ENCODE assay signal across 2 cellular contexts in genomic region chr20:45991616-45992015, GRCh38.
TF ChIP-seq lines count a peak whose summit lies in the region.

No MANE protein-coding gene starts in this region.

TF ChIP-seq in HepG2, 621 proteins besides CTCF, POLR2A, EP300 and RAD21:
- TF ChIP-seq ZNF615 (CRISPR knock-in tag; IDR thresholded peaks at IDR 0.05; ENCODE audit: borderline replicate concordance): no peak
- TF ChIP-seq ZNF564 (CRISPR knock-in tag; IDR thresholded peaks at IDR 0.05): no peak
- no peak for TF ChIP-seq ZNF251 (CRISPR knock-in tag; IDR thresholded peaks at IDR 0.05)
- TF ChIP-seq MLLT10 (CRISPR knock-in tag; IDR thresholded peaks at IDR 0.05): no peak
- no peak for TF ChIP-seq THAP11 (CRISPR knock-in tag; IDR thresholded peaks at IDR 0.05)
- TF ChIP-seq HMG20B (CRISPR knock-in tag; conservative IDR thresholded peaks at IDR 0.05): no peak
- no peak for TF ChIP-seq BCL3 (CRISPR knock-in tag; IDR thresholded peaks at IDR 0.05)
- TF ChIP-seq KDM3A (CRISPR knock-in tag; IDR thresholded peaks at IDR 0.05; ENCODE audit: low read depth): no peak
- TF ChIP-seq CEBPG (CRISPR knock-in tag; IDR thresholded peaks at IDR 0.05): no peak
TF ChIP-seq in HepG2: peak in this region for 0.

TF ChIP-seq in K562, 482 proteins besides CTCF, POLR2A, EP300 and RAD21:
- no peak for TF ChIP-seq ZNF408 (CRISPR knock-in tag; IDR thresholded peaks at IDR 0.05; ENCODE audit: low read depth)
- TF ChIP-seq ZNF12 (CRISPR knock-in tag; IDR thresholded peaks at IDR 0.05): no peak
- TF ChIP-seq ZNF384 (IDR thresholded peaks at IDR 0.05; ENCODE audit: low read depth, low read length): peak; percentile 65; the same call in 1 of the 2 replicates
